In genomic region chr21:25176637-25177412, GRCh38 we compare ENCODE assay signal across 12 cellular contexts.
DNase-seq lines count a peak whose midpoint lies in the region; ATAC-seq and TF ChIP-seq lines count a peak whose summit lies in the region.
"Had no signal": no experiment of that assay in that cellular context is flagged by ENCODE, and none has a peak within 500 bp of the region (broad histone marks: within the 10 kb centered on the region; RNA-seq: fewer than 3 reads in every experiment).

No MANE protein-coding gene starts in this region.

- ATAC-seq in activated CD4-positive, CD25-positive, alpha-beta regulatory T cell treated with anti-CD3 and anti-CD28 coated beads, Interleukin-2, amount 50 U/mL, for 24 hours = peak; percentile 38 to 59
- ATAC-seq in HG02840 (IDR thresholded peaks at IDR 0.05; ENCODE audit: low FRiP score, unreplicated experiment) = peak; percentile 83
- ATAC-seq in stimulated activated effector memory CD8-positive, alpha-beta T cell treated with anti-CD3 and anti-CD28 coated beads, Interleukin-12 subunit alpha, Interleukin-12 subunit beta, amount 100 ng/mL, for 72 hours = peak; percentile 67
- no peak for ATAC-seq in WTC11
- ATAC-seq: body of pancreas had no signal

- TF ChIP-seq CTCF in WTC11 (IDR thresholded peaks at IDR 0.05) = no peak

- no peak overlapping the region for H3K4me3 Mint-ChIP-seq in stimulated activated effector memory CD8-positive, alpha-beta T cell treated with anti-CD3 and anti-CD28 coated beads, Interleukin-12 subunit alpha, Interleukin-12 subunit beta, amount 100 ng/mL, for 72 hours
- no peak overlapping the region for H3K4me3 Mint-ChIP-seq in WTC11

- H3K27me3 Mint-ChIP-seq in WTC11 (ENCODE audit: low read depth) = no peaks in the 10 kb centered on the region; the same call in 1 of the 2 replicates

- no peaks in the 10 kb centered on the region for H3K36me3 Mint-ChIP-seq in stimulated activated effector memory CD8-positive, alpha-beta T cell treated with anti-CD3 and anti-CD28 coated beads, Interleukin-12 subunit alpha, Interleukin-12 subunit beta, amount 100 ng/mL, for 72 hours
- no peaks in the 10 kb centered on the region; the same call in 1 of the 2 replicates for H3K36me3 Mint-ChIP-seq in WTC11

- POLR2A ChIA-PET in WTC11 (lab: Charles Lee) = no interaction called here

- no peaks in the 10 kb centered on the region for H3K4me1 Mint-ChIP-seq in stimulated activated effector memory CD8-positive, alpha-beta T cell treated with anti-CD3 and anti-CD28 coated beads, Interleukin-12 subunit alpha, Interleukin-12 subunit beta, amount 100 ng/mL, for 72 hours
- peaks cover 12% of the 10 kb centered on the region for H3K4me1 Mint-ChIP-seq in WTC11

- H3K27ac Mint-ChIP-seq in stimulated activated effector memory CD8-positive, alpha-beta T cell treated with anti-CD3 and anti-CD28 coated beads, Interleukin-12 subunit alpha, Interleukin-12 subunit beta, amount 100 ng/mL, for 72 hours = no peak overlapping the region
- H3K27ac Mint-ChIP-seq in WTC11 = no peak overlapping the region

- H3K9me3 Mint-ChIP-seq in stimulated activated effector memory CD8-positive, alpha-beta T cell treated with anti-CD3 and anti-CD28 coated beads, Interleukin-12 subunit alpha, Interleukin-12 subunit beta, amount 100 ng/mL, for 72 hours = peaks cover 2% of the 10 kb centered on the region
- H3K9me3 Mint-ChIP-seq in WTC11 = peaks cover 10% of the 10 kb centered on the region

- no peak for DNase-seq in activated CD4-positive, CD25-positive, alpha-beta regulatory T cell (lab: John Stamatoyannopoulos, UW)
- DNase-seq in M059J (ENCODE audit: low read depth) = peak; percentile 78
- no peak for DNase-seq in stimulated activated effector memory CD8-positive, alpha-beta T cell treated with anti-CD3 and anti-CD28 coated beads, Interleukin-12 subunit alpha, Interleukin-12 subunit beta, amount 100 ng/mL, for 72 hours (ENCODE audit: low spot score in 2 of 2)
- DNase-seq in retina = no peak
- no peak for DNase-seq in WTC11 (ENCODE audit: low spot score)
- no peak for DNase-seq in SHP77 (lab: John Stamatoyannopoulos, UW)
- DNase-seq: body of pancreas, glutamatergic neuron, NCI-H187, WERI-Rb-1 had no signal

- CTCF ChIA-PET in WTC11 (lab: Charles Lee) = no interaction called here

TF ChIP-seq in WTC11, 78 proteins besides CTCF, POLR2A, EP300 and RAD21:
- TF ChIP-seq EMX1 (CRISPR knock-in tag; IDR thresholded peaks at IDR 0.05) (no peak), SMAD3 (CRISPR knock-in tag; IDR thresholded peaks at IDR 0.05; ENCODE audit: borderline replicate concordance) (no peak), NFATC4 (CRISPR knock-in tag; IDR thresholded peaks at IDR 0.05) (no peak), ERG (CRISPR knock-in tag; IDR thresholded peaks at IDR 0.05) (no peak), HMGXB4 (CRISPR knock-in tag; IDR thresholded peaks at IDR 0.05) (no peak), FOXK1 (CRISPR knock-in tag; IDR thresholded peaks at IDR 0.05) (no peak), FOXJ3 (CRISPR knock-in tag; IDR thresholded peaks at IDR 0.05; ENCODE audit: borderline replicate concordance) (no peak), PREB (CRISPR knock-in tag; IDR thresholded peaks at IDR 0.05; ENCODE audit: borderline replicate concordance) (no peak)
- TF ChIP-seq, protein P1, sequence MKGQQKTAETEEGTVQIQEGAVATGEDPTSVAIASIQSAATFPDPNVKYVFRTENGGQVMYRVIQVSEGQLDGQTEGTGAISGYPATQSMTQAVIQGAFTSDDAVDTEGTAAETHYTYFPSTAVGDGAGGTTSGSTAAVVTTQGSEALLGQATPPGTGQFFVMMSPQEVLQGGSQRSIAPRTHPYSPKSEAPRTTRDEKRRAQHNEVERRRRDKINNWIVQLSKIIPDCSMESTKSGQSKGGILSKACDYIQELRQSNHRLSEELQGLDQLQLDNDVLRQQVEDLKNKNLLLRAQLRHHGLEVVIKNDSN (CRISPR knock-in tag; IDR thresholded peaks at IDR 0.05) = no peak
- TF ChIP-seq, protein P2, sequence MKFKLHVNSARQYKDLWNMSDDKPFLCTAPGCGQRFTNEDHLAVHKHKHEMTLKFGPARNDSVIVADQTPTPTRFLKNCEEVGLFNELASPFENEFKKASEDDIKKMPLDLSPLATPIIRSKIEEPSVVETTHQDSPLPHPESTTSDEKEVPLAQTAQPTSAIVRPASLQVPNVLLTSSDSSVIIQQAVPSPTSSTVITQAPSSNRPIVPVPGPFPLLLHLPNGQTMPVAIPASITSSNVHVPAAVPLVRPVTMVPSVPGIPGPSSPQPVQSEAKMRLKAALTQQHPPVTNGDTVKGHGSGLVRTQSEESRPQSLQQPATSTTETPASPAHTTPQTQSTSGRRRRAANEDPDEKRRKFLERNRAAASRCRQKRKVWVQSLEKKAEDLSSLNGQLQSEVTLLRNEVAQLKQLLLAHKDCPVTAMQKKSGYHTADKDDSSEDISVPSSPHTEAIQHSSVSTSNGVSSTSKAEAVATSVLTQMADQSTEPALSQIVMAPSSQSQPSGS (CRISPR knock-in tag; IDR thresholded peaks at IDR 0.05; ENCODE audit: borderline replicate concordance, low read depth) = no peak
